9 cellular contexts compared by ENCODE assay signal in genomic region chr5:132865668-132866341, GRCh38. TPM values are rescaled to one million over a fixed set of nuclear protein-coding genes. Genes with fewer than 3 reads are reported as not detected.
DNase-seq lines count a peak whose midpoint lies in the region; ATAC-seq and TF ChIP-seq lines count a peak whose summit lies in the region.
"Had no signal": no experiment of that assay in that cellular context is flagged by ENCODE, and none has a peak within 500 bp of the region (broad histone marks: within the 10 kb centered on the region; RNA-seq: fewer than 3 reads in every experiment).

No MANE protein-coding gene starts in this region.

- peak overlapping the region; percentile 86 for H3K9ac ChIP-seq in SK-N-SH
- H3K9ac ChIP-seq in rectal smooth muscle tissue (ENCODE audit: low read length): peak overlapping the region; percentile 72

- peaks cover 10% of the 10 kb centered on the region for H3K27me3 Mint-ChIP-seq in HFFc6 (ENCODE audit: insufficient read depth)

- H3K4me3 ChIP-seq in GM12864 (ENCODE audit: low read depth, low read length) (peak overlapping the region; percentile 73), SK-N-SH (ENCODE audit: low read depth in 2 of 2, low read length in 1 of 2) (peak overlapping the region; percentile 78 to 99), foreskin fibroblast (ENCODE audit: low read depth in 1 of 2, low read length in 2 of 2) (peak overlapping the region; percentile 84 to 94), rectal smooth muscle tissue (ENCODE audit: low read length) (peak overlapping the region; percentile 93)

- DNase-seq in GM12864 (ENCODE audit: low read depth) (no peak), HFFc6 (no peak), SK-N-SH (peak; percentile 32), foreskin fibroblast (no peak), DMS153 (lab: John Stamatoyannopoulos, UW) (no peak)
- no peak for DNase-seq in NK-92 treated with Interleukin-12 subunit alpha and Interleukin-12 subunit beta, amount 100 ng/mL, for 24 hours (lab: John Stamatoyannopoulos, UW)

- POLR2A ChIA-PET in SK-N-SH (lab: Yijun Ruan, JAX): interaction anchor here (1.0 to 1.9 kb wide), 7 partner anchors 11 to 186 kb away, joined by 3 to 9 read pairs (median 3); partner anchors contain the start of genes CCNI2, HSPA4 and SHROOM1

- WGBS in SK-N-SH (ENCODE audit: low lambda C conversion rate): 64% methylated on average over 20 of the region's 30 CpGs

- TF ChIP-seq CTCF in GM12864 (IDR thresholded peaks at IDR 0.05; ENCODE audit: low read depth, low read length, missing control alignments): no peak
- no peak for TF ChIP-seq CTCF in HFFc6 (IDR thresholded peaks at IDR 0.05)
- TF ChIP-seq CTCF in SK-N-SH (IDR thresholded peaks at IDR 0.05): no peak
- TF ChIP-seq CTCF in foreskin fibroblast (IDR thresholded peaks at IDR 0.05; ENCODE audit: low read depth, low read length): no peak

- TF ChIP-seq EP300 in SK-N-SH (IDR thresholded peaks at IDR 0.05; ENCODE audit: borderline replicate concordance in 1 of 2, low read depth in 1 of 2, low read length in 1 of 2): 0 out of 4 replicates have a peak, but pooled peaks of 1 of the 2 experiments have one; percentile 6

- H3K4me1 ChIP-seq in SK-N-SH (ENCODE audit: control insufficient read depth in 1 of 2, insufficient read depth in 2 of 2, low read depth in 1 of 2, low read length in 1 of 2) (peaks cover 7 to 14% of the 10 kb centered on the region in 2 experiments; a peak in 3 of 4 replicates), rectal smooth muscle tissue (ENCODE audit: control insufficient read depth, insufficient read depth, low read length) (peaks cover 7% of the 10 kb centered on the region)

- H3K9me2 ChIP-seq in SK-N-SH: no peaks in the 10 kb centered on the region

- H3K27ac Mint-ChIP-seq in HFFc6: peak overlapping the region; percentile 99

- CTCF ChIA-PET in SK-N-SH (lab: Yijun Ruan, JAX): interaction anchor here (0.8 to 11.1 kb wide), 7 partner anchors 17 to 339 kb away, joined by 3 to 75 read pairs (median 8); partner anchors contain the start of genes KIF3A and SHROOM1

- peak overlapping the region; percentile 89 for H2AFZ ChIP-seq in SK-N-SH (ENCODE audit: low read depth)

- peak overlapping the region; percentile 73 to 92 for H3K27ac ChIP-seq in SK-N-SH (ENCODE audit: low read depth in 2 of 2, low read length in 1 of 2)
- H3K27ac ChIP-seq in rectal smooth muscle tissue (ENCODE audit: low read depth, low read length): peak overlapping the region; percentile 95

- H3K27me3 ChIP-seq in SK-N-SH (ENCODE audit: insufficient read depth) (no peaks in the 10 kb centered on the region), rectal smooth muscle tissue (ENCODE audit: control insufficient read depth, insufficient read depth, low read length) (no peaks in the 10 kb centered on the region)

- peaks cover 4% of the 10 kb centered on the region for H3F3A ChIP-seq in SK-N-SH (replicated peaks; ENCODE audit: insufficient read depth)

- no peaks in the 10 kb centered on the region for H3K9me3 Mint-ChIP-seq in HFFc6

- peak overlapping the region; percentile 99 for H3K4me3 Mint-ChIP-seq in HFFc6

- H3K9me3 ChIP-seq in SK-N-SH: no peaks in the 10 kb centered on the region

- H3K79me2 ChIP-seq in SK-N-SH (ENCODE audit: insufficient read depth): peaks cover 18% of the 10 kb centered on the region

- H4K20me1 ChIP-seq in SK-N-SH (ENCODE audit: insufficient read depth): no peaks in the 10 kb centered on the region

- no peak for ATAC-seq in HG03196 (IDR thresholded peaks at IDR 0.05; ENCODE audit: unreplicated experiment)

- peaks cover 23% of the 10 kb centered on the region for H3K36me3 Mint-ChIP-seq in HFFc6 (ENCODE audit: low read depth)

- H3K36me3 ChIP-seq in SK-N-SH (replicated peaks in 1 of 2; ENCODE audit: control insufficient read depth in 1 of 2, insufficient read depth in 2 of 2, low read length in 1 of 2): peaks cover 15 to 21% of the 10 kb centered on the region in 2 experiments
- H3K36me3 ChIP-seq in rectal smooth muscle tissue (ENCODE audit: control insufficient read depth, insufficient read depth, low read length): peaks cover 12% of the 10 kb centered on the region

- peaks cover 31% of the 10 kb centered on the region for H3K4me1 Mint-ChIP-seq in HFFc6 (ENCODE audit: low read depth)

- TF ChIP-seq RAD21 in SK-N-SH (IDR thresholded peaks at IDR 0.05; ENCODE audit: low read length): no peak

- H3K4me2 ChIP-seq in SK-N-SH: peak overlapping the region; percentile 83

TF ChIP-seq in SK-N-SH, 30 proteins besides CTCF, POLR2A, EP300 and RAD21:
- TF ChIP-seq GABPA (IDR thresholded peaks at IDR 0.05; ENCODE audit: low read depth) (no peak), JUND (IDR thresholded peaks at IDR 0.05) (no peak)

RNA-seq across cellular contexts. Expression of gene GDF9, which starts 0.5 kb away (rescaled TPM):
- under 1 TPM in 3 of 6 experiments, not detected in 3; 0.09 to 0.14 (median 0.12) TPM for total RNA-seq in HFFc6 (2021; fragmentation: NEBNext Ultra II Directional; extraction: Animal tissue kit (Norgen Biotek cat#: 25700))
- 0.82 and 1.2 TPM in 2 replicates for polyA plus RNA-seq in SK-N-SH (2012; rRNA removed)
- polyA plus RNA-seq in SK-N-SH (2012; cell fraction: cytosol; rRNA removed): 0.53 and 0.59 TPM in 2 replicates
- 1.2 and 1.8 TPM in 2 replicates for polyA plus RNA-seq in SK-N-SH (2012; cell fraction: nucleus; rRNA removed)

RNA-seq across cellular contexts. Expression of gene UQCRQ, which starts 0.6 kb away (rescaled TPM):
- total RNA-seq in HFFc6 (2021; fragmentation: NEBNext Ultra II Directional; extraction: Animal tissue kit (Norgen Biotek cat#: 25700)): 100 to 1,000 TPM; 501 to 678 (median 615) TPM
- polyA plus RNA-seq in SK-N-SH (2012; rRNA removed): 510 and 694 TPM in 2 replicates
- polyA plus RNA-seq in SK-N-SH (2012; cell fraction: cytosol; rRNA removed): 502 and 579 TPM in 2 replicates
- polyA plus RNA-seq in SK-N-SH (2012; cell fraction: nucleus; rRNA removed): 235 and 349 TPM in 2 replicates

RNA-seq across cellular contexts. Expression of gene LEAP2, which starts 7.7 kb away (rescaled TPM):
- under 1 TPM; 0.09 to 0.51 (median 0.41) TPM for total RNA-seq in HFFc6 (2021; fragmentation: NEBNext Ultra II Directional; extraction: Animal tissue kit (Norgen Biotek cat#: 25700))
- polyA plus RNA-seq in SK-N-SH (2012; rRNA removed): 0.63 and 0.64 TPM in 2 replicates
- polyA plus RNA-seq in SK-N-SH (2012; cell fraction: cytosol; rRNA removed): 0.19 and 0.22 TPM in 2 replicates
- polyA plus RNA-seq in SK-N-SH (2012; cell fraction: nucleus; rRNA removed): 3.8 and 5.5 TPM in 2 replicates

RNA-seq across cellular contexts. Expression of gene SHROOM1, which starts 35.4 kb away (rescaled TPM):
- 10 to 100 TPM in 1 of 6 experiments, 1 to 10 TPM in 5; 7.8 to 12.2 (median 8.6) TPM for total RNA-seq in HFFc6 (2021; fragmentation: NEBNext Ultra II Directional; extraction: Animal tissue kit (Norgen Biotek cat#: 25700))
- 3.8 and 4.8 TPM in 2 replicates for polyA plus RNA-seq in SK-N-SH (2012; rRNA removed)
- polyA plus RNA-seq in SK-N-SH (2012; cell fraction: cytosol; rRNA removed): 1.5 and 2.9 TPM in 2 replicates
- polyA plus RNA-seq in SK-N-SH (2012; cell fraction: nucleus; rRNA removed): 11.3 and 13.4 TPM in 2 replicates

RNA-seq across cellular contexts. Expression of gene SOWAHA, which starts 52.7 kb away (rescaled TPM):
- not detected for total RNA-seq in HFFc6 (2021; fragmentation: NEBNext Ultra II Directional; extraction: Animal tissue kit (Norgen Biotek cat#: 25700))
- polyA plus RNA-seq in SK-N-SH (2012; rRNA removed): 0.23 and 0.30 TPM in 2 replicates
- polyA plus RNA-seq in SK-N-SH (2012; cell fraction: cytosol; rRNA removed): 0.22 and 0.25 TPM in 2 replicates
- 0.11 and 0.14 TPM in 2 replicates for polyA plus RNA-seq in SK-N-SH (2012; cell fraction: nucleus; rRNA removed)
- total RNA-seq: RPMI7951 had no signal
